14 cellular contexts compared by ENCODE assay signal in the genomic region with DNA sequence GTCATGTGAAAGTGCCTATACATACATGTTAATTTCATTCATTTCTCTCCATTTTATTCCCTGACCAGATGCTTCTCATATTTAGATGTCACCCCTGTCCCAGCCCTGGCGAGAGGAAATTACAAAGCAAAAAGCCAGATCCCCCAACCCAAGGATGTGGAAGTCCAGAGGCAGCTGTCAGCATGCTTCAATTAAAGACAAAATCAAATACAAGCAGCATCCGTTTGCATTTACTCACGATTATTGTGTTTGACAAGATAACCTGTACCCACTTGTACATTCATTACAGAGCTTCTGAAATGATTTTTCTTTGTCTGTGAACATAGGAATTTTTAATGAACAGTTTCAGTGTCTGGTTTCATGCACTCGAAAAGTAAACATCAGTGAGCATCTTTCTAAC.
DNase-seq lines count a peak whose midpoint lies in the region; ATAC-seq lines count a peak whose summit lies in the region.
"Had no signal": no experiment of that assay in that cellular context is flagged by ENCODE, and none has a peak within 500 bp of the region (broad histone marks: within the 10 kb centered on the region; RNA-seq: fewer than 3 reads in every experiment).

No MANE protein-coding gene starts in this region.

- H3K27me3 Mint-ChIP-seq in activated naive CD4-positive, alpha-beta T cell treated with anti-CD3 and anti-CD28 coated beads, Interleukin-2, amount 50 U/mL, for 24 hours, result no peaks in the 10 kb centered on the region
- H3K27me3 Mint-ChIP-seq in activated naive CD4-positive, alpha-beta T cell treated with anti-CD3 and anti-CD28 coated beads, Interleukin-2, amount 10 ng/mL, durations not matched to agents 7 days and 5 days, result no peaks in the 10 kb centered on the region

- no peak for ATAC-seq in GM19328 (IDR thresholded peaks at IDR 0.05; ENCODE audit: unreplicated experiment)

- peaks cover 34% of the 10 kb centered on the region for H3K4me1 Mint-ChIP-seq in activated naive CD4-positive, alpha-beta T cell treated with anti-CD3 and anti-CD28 coated beads, Interleukin-2, amount 50 U/mL, for 24 hours
- H3K4me1 Mint-ChIP-seq in activated naive CD4-positive, alpha-beta T cell treated with anti-CD3 and anti-CD28 coated beads, Interleukin-2, amount 10 ng/mL, durations not matched to agents 7 days and 5 days, result peaks cover 10% of the 10 kb centered on the region

- H3K36me3 Mint-ChIP-seq in activated naive CD4-positive, alpha-beta T cell treated with anti-CD3 and anti-CD28 coated beads, Interleukin-2, amount 50 U/mL, for 24 hours, result no peaks in the 10 kb centered on the region
- no peaks in the 10 kb centered on the region for H3K36me3 Mint-ChIP-seq in activated naive CD4-positive, alpha-beta T cell treated with anti-CD3 and anti-CD28 coated beads, Interleukin-2, amount 10 ng/mL, durations not matched to agents 7 days and 5 days

- DNase-seq in NCI-H1417 (lab: John Stamatoyannopoulos, UW), result peak in 2 of 3 experiments; percentile 18 to 59
- no peak for DNase-seq in NCI-H1417 treated with DMSO at 0.1 percent for 48 hours (lab: John Stamatoyannopoulos, UW)
- DNase-seq in activated naive CD4-positive, alpha-beta T cell treated with anti-CD3 and anti-CD28 coated beads, Interleukin-2, amount 10 ng/mL, durations not matched to agents 7 days and 5 days, result no peak
- peak; percentile 25 for DNase-seq in SHP77 treated with DMSO at 0.1 percent for 48 hours (lab: John Stamatoyannopoulos, UW)
- peak; percentile 12 for DNase-seq in islet precursor cell
- no peak for DNase-seq in mucosa of gallbladder (ENCODE audit: low spot score)
- DNase-seq: 8988T, DMS153, H9, NCI-H1048, NCI-H1694 treated with DMSO at 0.1 percent for 48 hours, NCI-H524 had no signal

- no peak overlapping the region for H3K4me3 Mint-ChIP-seq in activated naive CD4-positive, alpha-beta T cell treated with anti-CD3 and anti-CD28 coated beads, Interleukin-2, amount 50 U/mL, for 24 hours
- H3K4me3 Mint-ChIP-seq in activated naive CD4-positive, alpha-beta T cell treated with anti-CD3 and anti-CD28 coated beads, Interleukin-2, amount 10 ng/mL, durations not matched to agents 7 days and 5 days, result no peak overlapping the region
- H3K4me3 Mint-ChIP-seq: H9 had no signal

- CTCF ChIA-PET in activated naive CD4-positive, alpha-beta T cell treated with anti-CD3 and anti-CD28 coated beads, Interleukin-2, amount 10 ng/mL, durations not matched to agents 7 days and 5 days (lab: Charles Lee), result interaction anchor here (0.6 to 1.2 kb wide), 2 partner anchors 15 to 132 kb away, joined by 3 to 4 read pairs; no protein-coding TSS in a partner anchor

- no peaks in the 10 kb centered on the region for H3K9me3 Mint-ChIP-seq in activated naive CD4-positive, alpha-beta T cell treated with anti-CD3 and anti-CD28 coated beads, Interleukin-2, amount 50 U/mL, for 24 hours
- H3K9me3 Mint-ChIP-seq in activated naive CD4-positive, alpha-beta T cell treated with anti-CD3 and anti-CD28 coated beads, Interleukin-2, amount 10 ng/mL, durations not matched to agents 7 days and 5 days, result no peaks in the 10 kb centered on the region
- H3K9me3 Mint-ChIP-seq: H9 had no signal

- H3K27ac Mint-ChIP-seq in activated naive CD4-positive, alpha-beta T cell treated with anti-CD3 and anti-CD28 coated beads, Interleukin-2, amount 50 U/mL, for 24 hours, result peak overlapping the region; percentile 12
- no peak overlapping the region for H3K27ac Mint-ChIP-seq in activated naive CD4-positive, alpha-beta T cell treated with anti-CD3 and anti-CD28 coated beads, Interleukin-2, amount 10 ng/mL, durations not matched to agents 7 days and 5 days
- H3K27ac Mint-ChIP-seq: H9 had no signal

Comparison
In these comparisons a context has a peak if more than half of its experiments do, and no peak if none do; other contexts are left out.
1. DNase-seq: peak in NCI-H1417 (2 of 3), SHP77 treated with DMSO at 0.1 percent for 48 hours (single experiment) and islet precursor cell (single experiment); none in NCI-H1417 treated with DMSO at 0.1 percent for 48 hours (single experiment), activated naive CD4-positive, alpha-beta T cell treated with anti-CD3 and anti-CD28 coated beads, Interleukin-2, amount 10 ng/mL, durations not matched to agents 7 days and 5 days (single experiment) and mucosa of gallbladder (single experiment).